Comparison of ENCODE assay signal across 8 cellular contexts in genomic region chr2:138502253-138503086, GRCh38. TPM values are rescaled to one million over a fixed set of nuclear protein-coding genes. Genes with fewer than 3 reads are reported as not detected.
DNase-seq lines count a peak whose midpoint lies in the region; ATAC-seq and TF ChIP-seq lines count a peak whose summit lies in the region.

No MANE protein-coding gene starts in this region.

- peak overlapping the region; percentile 48 for H3K9ac ChIP-seq in parathyroid adenoma

- H3K27ac Mint-ChIP-seq in activated T-cell treated with anti-CD3 and anti-CD28 coated beads, Interleukin-2, amount 50 U/mL, for 24 hours, result peak overlapping the region; percentile 98
- H3K27ac Mint-ChIP-seq in glutamatergic neuron (ENCODE audit: unreplicated experiment), result peak overlapping the region; percentile 94

- H3K79me2 ChIP-seq in parathyroid adenoma, result peaks cover 19% of the 10 kb centered on the region

- H3K36me3 Mint-ChIP-seq in activated T-cell treated with anti-CD3 and anti-CD28 coated beads, Interleukin-2, amount 50 U/mL, for 24 hours (ENCODE audit: low read depth), result peaks cover 14% of the 10 kb centered on the region
- H3K36me3 Mint-ChIP-seq in glutamatergic neuron (ENCODE audit: unreplicated experiment), result no peaks in the 10 kb centered on the region

- no peaks in the 10 kb centered on the region for H3K9me3 Mint-ChIP-seq in activated T-cell treated with anti-CD3 and anti-CD28 coated beads, Interleukin-2, amount 50 U/mL, for 24 hours
- H3K9me3 Mint-ChIP-seq in glutamatergic neuron (ENCODE audit: unreplicated experiment), result peaks cover 4% of the 10 kb centered on the region

- ATAC-seq in GM18870 (IDR thresholded peaks at IDR 0.05; ENCODE audit: unreplicated experiment), result peak; percentile 3
- no peak for ATAC-seq in HG03571 (IDR thresholded peaks at IDR 0.05; ENCODE audit: unreplicated experiment)

- H3K4me3 Mint-ChIP-seq in activated T-cell treated with anti-CD3 and anti-CD28 coated beads, Interleukin-2, amount 50 U/mL, for 24 hours, result peak overlapping the region; percentile 96
- peak overlapping the region; percentile 98 for H3K4me3 Mint-ChIP-seq in glutamatergic neuron (ENCODE audit: unreplicated experiment)

- H3K4me1 Mint-ChIP-seq in activated T-cell treated with anti-CD3 and anti-CD28 coated beads, Interleukin-2, amount 50 U/mL, for 24 hours (ENCODE audit: low read depth), result peaks cover 51% of the 10 kb centered on the region
- peaks cover 5% of the 10 kb centered on the region for H3K4me1 Mint-ChIP-seq in glutamatergic neuron (ENCODE audit: low read depth, unreplicated experiment)

- H3K36me3 ChIP-seq in parathyroid adenoma (ENCODE audit: control insufficient read depth, insufficient read depth, low read length), result no peaks in the 10 kb centered on the region

- no peaks in the 10 kb centered on the region for H3K27me3 Mint-ChIP-seq in activated T-cell treated with anti-CD3 and anti-CD28 coated beads, Interleukin-2, amount 50 U/mL, for 24 hours
- H3K27me3 Mint-ChIP-seq in glutamatergic neuron (ENCODE audit: unreplicated experiment), result peaks cover 4% of the 10 kb centered on the region

- peaks cover 4% of the 10 kb centered on the region for H3K4me1 ChIP-seq in parathyroid adenoma

- H3K4me3 ChIP-seq in parathyroid adenoma (ENCODE audit: low read depth, low read length), result peak overlapping the region; percentile 83

- TF ChIP-seq CTCF in glutamatergic neuron (IDR thresholded peaks at IDR 0.05; ENCODE audit: partially characterized antibody, unreplicated experiment), result no peak
- TF ChIP-seq CTCF in parathyroid adenoma (IDR thresholded peaks at IDR 0.05), result no peak

- DNase-seq in AG08396 (ENCODE audit: low spot score) (peak; percentile 10), KG1 (lab: John Stamatoyannopoulos, UW) (peak; percentile 53), glutamatergic neuron (no peak), NCI-H226 (no peak)
- no peak for DNase-seq in activated T-cell treated with anti-CD3 and anti-CD28 coated beads, Interleukin-2, amount 50 U/mL, for 24 hours

- peak overlapping the region; percentile 84 for H2AFZ ChIP-seq in parathyroid adenoma

- peak overlapping the region; percentile 79 for H3K27ac ChIP-seq in parathyroid adenoma

- H3K27me3 ChIP-seq in parathyroid adenoma (ENCODE audit: control insufficient read depth, insufficient read depth, low read length), result no peaks in the 10 kb centered on the region

- H3K4me2 ChIP-seq in parathyroid adenoma (ENCODE audit: low read length), result peak overlapping the region; percentile 76

- H3K9me3 ChIP-seq in parathyroid adenoma (ENCODE audit: control insufficient read depth, low read length), result no peaks in the 10 kb centered on the region

RNA-seq across cellular contexts. Expression of gene SPOPL, which starts 0.9 kb away (rescaled TPM):
- 19.4 TPM for total RNA-seq in glutamatergic neuron (ENCODE audit: unreplicated experiment)

Comparison
In these comparisons a context has a peak if more than half of its experiments do, and no peak if none do; other contexts are left out.
1. DNase-seq: peak in AG08396 (single experiment) and KG1 (single experiment); none in activated T-cell treated with anti-CD3 and anti-CD28 coated beads, Interleukin-2, amount 50 U/mL, for 24 hours (single experiment), glutamatergic neuron (single experiment) and NCI-H226 (single experiment).